Comparison of ENCODE assay signal across 8 cellular contexts in the genomic region with DNA sequence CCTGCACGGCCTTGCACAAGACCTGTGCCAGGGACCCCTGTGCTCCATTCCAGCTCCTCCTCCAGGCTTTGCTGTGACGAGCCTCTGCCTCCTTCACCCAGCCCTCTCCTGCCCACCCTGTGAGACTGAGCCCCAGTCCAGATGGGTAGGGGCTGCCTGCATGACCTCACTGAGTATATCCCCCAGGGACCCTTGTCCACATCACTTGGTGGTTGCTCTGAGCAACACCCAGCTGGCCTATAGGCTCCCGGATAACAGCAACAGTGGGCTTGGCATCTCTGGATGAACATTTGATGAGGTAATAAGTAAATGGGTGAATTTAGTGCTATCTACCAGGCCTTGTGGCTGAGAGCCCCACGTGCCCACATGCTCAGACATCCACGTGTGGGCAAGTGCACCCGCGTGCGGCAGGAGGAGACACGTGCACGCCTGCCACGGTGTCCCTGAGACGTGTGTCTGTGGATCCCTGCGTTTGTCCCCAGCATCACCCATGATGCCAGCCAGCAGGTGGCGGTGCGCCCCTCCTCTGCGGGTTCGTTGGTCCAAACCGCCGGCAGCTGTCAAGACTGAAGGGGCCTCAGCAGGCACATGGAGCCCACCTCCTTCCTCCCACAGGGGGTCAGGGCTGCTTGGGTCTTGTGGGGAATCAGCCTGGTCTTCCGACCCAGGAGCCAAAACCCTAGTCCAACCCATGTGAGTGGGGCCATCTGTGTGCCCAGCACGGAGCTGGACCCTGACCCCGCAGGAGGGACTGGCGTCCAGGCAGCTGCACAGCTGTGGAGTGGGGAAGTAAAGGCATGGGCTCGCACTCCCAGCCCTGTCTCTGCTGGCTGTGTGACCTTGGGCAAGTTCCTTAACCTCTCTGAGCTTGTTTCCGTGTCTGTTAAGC. TPM values are rescaled to one million over a fixed set of nuclear protein-coding genes. Genes with fewer than 3 reads are reported as not detected.
DNase-seq lines count a peak whose midpoint lies in the region; ATAC-seq, FAIRE-seq and TF ChIP-seq lines count a peak whose summit lies in the region.

No MANE protein-coding gene starts in this region.

- FAIRE-seq in D721Med (lab: Jason Lieb, UNC) = no peak

- H3K4me1 ChIP-seq in lung (ENCODE audit: control insufficient read depth in 2 of 2, insufficient read depth in 2 of 2, low read length in 2 of 2) = peaks cover 0 to 6% of the 10 kb centered on the region in 2 donors

- peak overlapping the region in 1 of 2 donors; percentile 71 for H3K27ac ChIP-seq in lung (ENCODE audit: low read depth in 1 of 2, low read length in 1 of 2)

- WGBS in lung, 2 donors = 19 to 21% methylated on average over 25 of the region's 25 CpGs

- TF ChIP-seq CTCF in D721Med (IDR thresholded peaks at IDR 0.05; ENCODE audit: insufficient read depth, missing control alignments) = peak; percentile 90
- TF ChIP-seq CTCF in lung (IDR thresholded peaks at IDR 0.05; ENCODE audit: control extremely low read depth, extremely low read depth) = peak; percentile 89

- no peaks in the 10 kb centered on the region for H3K27me3 ChIP-seq in lung (ENCODE audit: control insufficient read depth, insufficient read depth)

- H3K4me3 ChIP-seq in lung = no peak overlapping the region

- no peaks in the 10 kb centered on the region for H3K9me3 ChIP-seq in lung (ENCODE audit: control insufficient read depth in 2 of 2, insufficient read depth in 1 of 2, low read length in 1 of 2)

- ATAC-seq in lung (ENCODE audit: insufficient read depth, low FRiP score) (peak; percentile 55), HG02840 (IDR thresholded peaks at IDR 0.05; ENCODE audit: low FRiP score, unreplicated experiment) (no peak)

- no peaks in the 10 kb centered on the region for H3K36me3 ChIP-seq in lung (ENCODE audit: control insufficient read depth in 2 of 2, insufficient read depth in 2 of 2, low read length in 2 of 2)

- DNase-seq in D721Med (ENCODE audit: insufficient read length, low spot score) (peak; percentile 93), HK-2 (ENCODE audit: unreplicated experiment) (peak; percentile 76), NCI-H82 treated with DMSO at 0.1 percent for 48 hours (lab: John Stamatoyannopoulos, UW; ENCODE audit: unreplicated experiment) (peak; percentile 72), dermis blood vessel endothelial cell (peak; percentile 87), lung (ENCODE audit: low spot score) (peak; percentile 91)
- DNase-seq in activated CD4-positive, alpha-beta T cell treated with anti-CD3 and anti-CD28 coated beads, Interleukin-2, amount 50 U/mL, for 48 hours = peak; percentile 94 to 95
- peak; percentile 83 to 85 (median 84) for DNase-seq in stimulated activated CD4-positive, alpha-beta T cell treated with anti-CD3 and anti-CD28 coated beads, TNF-alpha, amount 100 ng/mL, for 48 hours (ENCODE audit: low read depth in 3 of 3)

RNA-seq across cellular contexts. Expression of a gene that starts 45.9 kb away (rescaled TPM):
- total RNA-seq in dermis blood vessel endothelial cell (not detected in 2 replicates), lung (10 to 100 TPM; 24.2 to 76.7 TPM)
- 10 to 100 TPM; 20.4 to 55.9 TPM for polyA plus RNA-seq in lung

Comparison
In these comparisons a context has a peak if more than half of its experiments do, and no peak if none do; other contexts are left out.
1. RNA of a gene that starts 45.9 kb away (total RNA-seq): 24.2 to 76.7 TPM in lung; not detected in dermis blood vessel endothelial cell; every median in the first group is over 10 times any median in the second.
2. Peak in every context shown above with its lines, with median percentiles within 50 percentile points of each other: DNase-seq.